In the genomic region with DNA sequence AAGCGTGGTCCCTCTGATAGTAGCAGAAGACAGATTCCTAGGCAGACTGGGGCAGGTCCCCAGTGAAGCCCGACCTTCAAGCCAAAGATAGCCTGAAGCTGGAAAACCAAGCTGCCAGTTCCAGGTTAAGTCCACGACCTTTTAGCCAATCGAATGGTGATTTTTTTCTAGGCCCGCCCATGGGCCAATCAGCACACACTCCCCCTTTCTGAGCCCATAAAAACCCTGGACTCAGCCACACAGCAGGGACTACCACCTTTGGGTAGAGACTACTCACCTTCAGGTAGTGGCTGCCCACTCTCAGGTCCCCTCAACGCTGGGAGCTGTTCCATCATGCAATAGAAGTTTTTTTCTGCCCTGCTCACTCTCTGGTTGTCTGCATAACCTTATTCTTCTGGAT, we compare ENCODE assay signal across 1 cellular context.
TF ChIP-seq lines count a peak whose summit lies in the region.

No MANE protein-coding gene starts in this region.

TF ChIP-seq in HepG2, 621 proteins besides CTCF, POLR2A, EP300 and RAD21:
- TF ChIP-seq ZNF713 (CRISPR knock-in tag; IDR thresholded peaks at IDR 0.05) (no peak), IRF2 (CRISPR knock-in tag; IDR thresholded peaks at IDR 0.05) (no peak), RFXAP (CRISPR knock-in tag; IDR thresholded peaks at IDR 0.05; ENCODE audit: borderline replicate concordance) (no peak), REXO4 (CRISPR knock-in tag; IDR thresholded peaks at IDR 0.05; ENCODE audit: borderline replicate concordance) (no peak), ZBTB8A (CRISPR knock-in tag; IDR thresholded peaks at IDR 0.05; ENCODE audit: borderline replicate concordance, low read depth) (no peak), RBFOX2 (IDR thresholded peaks at IDR 0.05; ENCODE audit: low read depth, low read length) (no peak), NFKB2 (CRISPR knock-in tag; IDR thresholded peaks at IDR 0.05; ENCODE audit: borderline replicate concordance) (0 out of 2 replicates have a peak, but pooled peaks have one; percentile 8), ZBTB3 (CRISPR knock-in tag; IDR thresholded peaks at IDR 0.05; ENCODE audit: borderline replicate concordance, low read depth) (no peak), ELF1 (CRISPR knock-in tag; IDR thresholded peaks at IDR 0.05) (no peak), POGZ (CRISPR knock-in tag; IDR thresholded peaks at IDR 0.05) (no peak), CHD4 (IDR thresholded peaks at IDR 0.05; ENCODE audit: borderline replicate concordance, low read length) (no peak), ZNF558 (CRISPR knock-in tag; IDR thresholded peaks at IDR 0.05; ENCODE audit: borderline replicate concordance) (no peak), ZNF33B (CRISPR knock-in tag; IDR thresholded peaks at IDR 0.05) (no peak), ZNF766 (CRISPR knock-in tag; IDR thresholded peaks at IDR 0.05; ENCODE audit: borderline replicate concordance) (no peak), ZNF121 (CRISPR knock-in tag; IDR thresholded peaks at IDR 0.05) (no peak), ZNF329 (CRISPR knock-in tag; IDR thresholded peaks at IDR 0.05; ENCODE audit: low read depth) (no peak), SRSF1 (optimal IDR thresholded peaks at IDR 0.05; ENCODE audit: low read depth, low read length) (peak; percentile 11), FOXA3 (CRISPR knock-in tag; IDR thresholded peaks at IDR 0.05) (no peak), NFYB (CRISPR knock-in tag; IDR thresholded peaks at IDR 0.05) (peak; percentile 56), ZC3H4 (CRISPR knock-in tag; IDR thresholded peaks at IDR 0.05; ENCODE audit: borderline replicate concordance) (no peak), NFYC (CRISPR knock-in tag; IDR thresholded peaks at IDR 0.05) (peak; percentile 47; the same call in 1 of the 2 replicates)
- TF ChIP-seq, protein P1, sequence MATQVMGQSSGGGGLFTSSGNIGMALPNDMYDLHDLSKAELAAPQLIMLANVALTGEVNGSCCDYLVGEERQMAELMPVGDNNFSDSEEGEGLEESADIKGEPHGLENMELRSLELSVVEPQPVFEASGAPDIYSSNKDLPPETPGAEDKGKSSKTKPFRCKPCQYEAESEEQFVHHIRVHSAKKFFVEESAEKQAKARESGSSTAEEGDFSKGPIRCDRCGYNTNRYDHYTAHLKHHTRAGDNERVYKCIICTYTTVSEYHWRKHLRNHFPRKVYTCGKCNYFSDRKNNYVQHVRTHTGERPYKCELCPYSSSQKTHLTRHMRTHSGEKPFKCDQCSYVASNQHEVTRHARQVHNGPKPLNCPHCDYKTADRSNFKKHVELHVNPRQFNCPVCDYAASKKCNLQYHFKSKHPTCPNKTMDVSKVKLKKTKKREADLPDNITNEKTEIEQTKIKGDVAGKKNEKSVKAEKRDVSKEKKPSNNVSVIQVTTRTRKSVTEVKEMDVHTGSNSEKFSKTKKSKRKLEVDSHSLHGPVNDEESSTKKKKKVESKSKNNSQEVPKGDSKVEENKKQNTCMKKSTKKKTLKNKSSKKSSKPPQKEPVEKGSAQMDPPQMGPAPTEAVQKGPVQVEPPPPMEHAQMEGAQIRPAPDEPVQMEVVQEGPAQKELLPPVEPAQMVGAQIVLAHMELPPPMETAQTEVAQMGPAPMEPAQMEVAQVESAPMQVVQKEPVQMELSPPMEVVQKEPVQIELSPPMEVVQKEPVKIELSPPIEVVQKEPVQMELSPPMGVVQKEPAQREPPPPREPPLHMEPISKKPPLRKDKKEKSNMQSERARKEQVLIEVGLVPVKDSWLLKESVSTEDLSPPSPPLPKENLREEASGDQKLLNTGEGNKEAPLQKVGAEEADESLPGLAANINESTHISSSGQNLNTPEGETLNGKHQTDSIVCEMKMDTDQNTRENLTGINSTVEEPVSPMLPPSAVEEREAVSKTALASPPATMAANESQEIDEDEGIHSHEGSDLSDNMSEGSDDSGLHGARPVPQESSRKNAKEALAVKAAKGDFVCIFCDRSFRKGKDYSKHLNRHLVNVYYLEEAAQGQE (IDR thresholded peaks at IDR 0.05; ENCODE audit: borderline replicate concordance in 1 of 2, low read depth in 1 of 2, low read length in 2 of 2): no peak
- TF ChIP-seq, protein P2, sequence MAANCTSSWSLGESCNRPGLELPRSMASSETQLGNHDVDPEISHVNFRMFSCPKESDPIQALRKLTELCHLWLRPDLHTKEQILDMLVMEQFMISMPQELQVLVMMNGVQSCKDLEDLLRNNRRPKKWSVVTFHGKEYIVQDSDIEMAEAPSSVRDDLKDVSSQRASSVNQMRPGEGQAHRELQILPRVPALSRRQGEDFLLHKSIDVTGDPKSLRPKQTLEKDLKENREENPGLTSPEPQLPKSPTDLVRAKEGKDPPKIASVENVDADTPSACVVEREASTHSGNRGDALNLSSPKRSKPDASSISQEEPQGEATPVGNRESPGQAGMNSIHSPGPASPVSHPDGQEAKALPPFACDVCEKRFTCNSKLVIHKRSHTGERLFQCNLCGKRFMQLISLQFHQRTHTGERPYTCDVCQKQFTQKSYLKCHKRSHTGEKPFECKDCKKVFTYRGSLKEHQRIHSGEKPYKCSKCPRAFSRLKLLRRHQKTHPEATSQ (CRISPR knock-in tag; IDR thresholded peaks at IDR 0.05; ENCODE audit: borderline replicate concordance): no peak
- TF ChIP-seq, protein P3, sequence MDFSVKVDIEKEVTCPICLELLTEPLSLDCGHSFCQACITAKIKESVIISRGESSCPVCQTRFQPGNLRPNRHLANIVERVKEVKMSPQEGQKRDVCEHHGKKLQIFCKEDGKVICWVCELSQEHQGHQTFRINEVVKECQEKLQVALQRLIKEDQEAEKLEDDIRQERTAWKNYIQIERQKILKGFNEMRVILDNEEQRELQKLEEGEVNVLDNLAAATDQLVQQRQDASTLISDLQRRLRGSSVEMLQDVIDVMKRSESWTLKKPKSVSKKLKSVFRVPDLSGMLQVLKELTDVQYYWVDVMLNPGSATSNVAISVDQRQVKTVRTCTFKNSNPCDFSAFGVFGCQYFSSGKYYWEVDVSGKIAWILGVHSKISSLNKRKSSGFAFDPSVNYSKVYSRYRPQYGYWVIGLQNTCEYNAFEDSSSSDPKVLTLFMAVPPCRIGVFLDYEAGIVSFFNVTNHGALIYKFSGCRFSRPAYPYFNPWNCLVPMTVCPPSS (IDR thresholded peaks at IDR 0.05): no peak
- TF ChIP-seq, protein P4, sequence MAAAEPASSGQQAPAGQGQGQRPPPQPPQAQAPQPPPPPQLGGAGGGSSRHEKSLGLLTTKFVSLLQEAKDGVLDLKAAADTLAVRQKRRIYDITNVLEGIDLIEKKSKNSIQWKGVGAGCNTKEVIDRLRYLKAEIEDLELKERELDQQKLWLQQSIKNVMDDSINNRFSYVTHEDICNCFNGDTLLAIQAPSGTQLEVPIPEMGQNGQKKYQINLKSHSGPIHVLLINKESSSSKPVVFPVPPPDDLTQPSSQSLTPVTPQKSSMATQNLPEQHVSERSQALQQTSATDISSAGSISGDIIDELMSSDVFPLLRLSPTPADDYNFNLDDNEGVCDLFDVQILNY (CRISPR knock-in tag; conservative IDR thresholded peaks at IDR 0.05): no peak
- TF ChIP-seq, protein P5, sequence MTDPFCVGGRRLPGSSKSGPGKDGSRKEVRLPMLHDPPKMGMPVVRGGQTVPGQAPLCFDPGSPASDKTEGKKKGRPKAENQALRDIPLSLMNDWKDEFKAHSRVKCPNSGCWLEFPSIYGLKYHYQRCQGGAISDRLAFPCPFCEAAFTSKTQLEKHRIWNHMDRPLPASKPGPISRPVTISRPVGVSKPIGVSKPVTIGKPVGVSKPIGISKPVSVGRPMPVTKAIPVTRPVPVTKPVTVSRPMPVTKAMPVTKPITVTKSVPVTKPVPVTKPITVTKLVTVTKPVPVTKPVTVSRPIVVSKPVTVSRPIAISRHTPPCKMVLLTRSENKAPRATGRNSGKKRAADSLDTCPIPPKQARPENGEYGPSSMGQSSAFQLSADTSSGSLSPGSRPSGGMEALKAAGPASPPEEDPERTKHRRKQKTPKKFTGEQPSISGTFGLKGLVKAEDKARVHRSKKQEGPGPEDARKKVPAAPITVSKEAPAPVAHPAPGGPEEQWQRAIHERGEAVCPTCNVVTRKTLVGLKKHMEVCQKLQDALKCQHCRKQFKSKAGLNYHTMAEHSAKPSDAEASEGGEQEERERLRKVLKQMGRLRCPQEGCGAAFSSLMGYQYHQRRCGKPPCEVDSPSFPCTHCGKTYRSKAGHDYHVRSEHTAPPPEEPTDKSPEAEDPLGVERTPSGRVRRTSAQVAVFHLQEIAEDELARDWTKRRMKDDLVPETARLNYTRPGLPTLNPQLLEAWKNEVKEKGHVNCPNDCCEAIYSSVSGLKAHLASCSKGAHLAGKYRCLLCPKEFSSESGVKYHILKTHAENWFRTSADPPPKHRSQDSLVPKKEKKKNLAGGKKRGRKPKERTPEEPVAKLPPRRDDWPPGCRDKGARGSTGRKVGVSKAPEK (CRISPR knock-in tag; IDR thresholded peaks at IDR 0.05; ENCODE audit: borderline replicate concordance): no peak
